Comparison of ENCODE assay signal across 26 cellular contexts in the genomic region with DNA sequence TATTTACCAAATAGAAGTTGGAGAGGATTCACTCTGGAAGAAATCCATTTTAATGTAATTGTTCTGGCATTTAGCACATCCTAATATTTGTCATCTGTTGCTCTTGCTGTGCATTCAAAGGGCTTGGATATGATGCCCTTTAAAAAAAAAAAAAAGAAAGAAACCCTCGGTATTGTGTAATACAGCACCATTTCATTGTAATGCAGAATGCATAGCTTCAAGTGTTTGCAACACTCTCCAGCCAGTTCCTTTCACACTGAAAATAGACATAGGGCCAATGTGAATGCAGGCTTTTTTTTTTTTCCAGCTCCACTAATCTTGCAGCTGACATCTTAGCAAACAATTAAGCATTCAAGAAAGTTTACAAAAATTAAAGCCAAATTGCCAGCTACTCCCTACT.
DNase-seq lines count a peak whose midpoint lies in the region; ATAC-seq lines count a peak whose summit lies in the region.
"Had no signal": no experiment of that assay in that cellular context is flagged by ENCODE, and none has a peak within 500 bp of the region (broad histone marks: within the 10 kb centered on the region; RNA-seq: fewer than 3 reads in every experiment).

No MANE protein-coding gene starts in this region.

- H3K4me3 ChIP-seq in neuronal stem cell (ENCODE audit: low read length in 2 of 2) = no peak overlapping the region
- no peak overlapping the region for H3K4me3 ChIP-seq in CD8-positive, alpha-beta memory T cell (ENCODE audit: low read length)
- H3K4me3 ChIP-seq: A549, K562, right atrium auricular region had no signal

- H3K27ac ChIP-seq in caudate nucleus (ENCODE audit: low read depth, low read length) (peak overlapping the region; percentile 16), neuronal stem cell (replicated peaks; ENCODE audit: low read length) (peak overlapping the region; percentile 42)
- H3K27ac ChIP-seq in CD8-positive, alpha-beta memory T cell (ENCODE audit: low read depth, low read length) = no peak overlapping the region
- H3K27ac ChIP-seq: A549, HL-60, right atrium auricular region had no signal

- no peaks in the 10 kb centered on the region for H3K4me1 Mint-ChIP-seq in naive thymus-derived CD8-positive, alpha-beta T cell
- H3K4me1 Mint-ChIP-seq in CD8-positive, alpha-beta memory T cell = no peaks in the 10 kb centered on the region
- H3K4me1 Mint-ChIP-seq: activated naive CD4-positive, alpha-beta T cell treated with anti-CD3 and anti-CD28 coated beads, Interleukin-2, amount 10 ng/mL, durations not matched to agents 7 days and 5 days; memory B cell had no signal

- H3K4me3 Mint-ChIP-seq in naive thymus-derived CD8-positive, alpha-beta T cell = no peak overlapping the region
- no peak overlapping the region for H3K4me3 Mint-ChIP-seq in CD8-positive, alpha-beta memory T cell
- H3K4me3 Mint-ChIP-seq: activated CD8-positive, alpha-beta T cell treated with anti-CD3 and anti-CD28 coated beads, Interleukin-2, amount 10 ng/mL, durations not matched to agents 7 days and 5 days; activated naive CD4-positive, alpha-beta T cell treated with anti-CD3 and anti-CD28 coated beads, Interleukin-2, amount 10 ng/mL, durations not matched to agents 7 days and 5 days; activated T-cell treated with anti-CD3 and anti-CD28 coated beads, Interleukin-2, amount 50 U/mL, for 24 hours; memory B cell had no signal

- no peak overlapping the region for H4K8ac ChIP-seq in neuronal stem cell (ENCODE audit: low read depth, low read length)

- no peaks in the 10 kb centered on the region for H3K36me3 ChIP-seq in neuronal stem cell (replicated peaks in 1 of 2; ENCODE audit: control insufficient read depth in 2 of 2, insufficient read depth in 2 of 2, low read length in 2 of 2)
- no peaks in the 10 kb centered on the region for H3K36me3 ChIP-seq in CD8-positive, alpha-beta memory T cell (ENCODE audit: insufficient read depth, low read length)
- H3K36me3 ChIP-seq: right atrium auricular region had no signal

- H3K27me3 Mint-ChIP-seq in naive thymus-derived CD8-positive, alpha-beta T cell = peaks cover 0 to 12% (median 0%) of the 10 kb centered on the region in 5 donors
- no peaks in the 10 kb centered on the region for H3K27me3 Mint-ChIP-seq in CD8-positive, alpha-beta memory T cell
- H3K27me3 Mint-ChIP-seq: activated naive CD4-positive, alpha-beta T cell treated with anti-CD3 and anti-CD28 coated beads, Interleukin-2, amount 10 ng/mL, durations not matched to agents 7 days and 5 days; activated T-cell treated with anti-CD3 and anti-CD28 coated beads, Interleukin-2, amount 50 U/mL, for 24 hours; memory B cell had no signal

- CTCF ChIA-PET in CD8-positive, alpha-beta memory T cell (lab: Charles Lee) = no interaction called here

- DNase-seq in NCI-H1417 (lab: John Stamatoyannopoulos, UW) (peak in 2 of 3 experiments; percentile 6 to 21), NCI-H1417 treated with DMSO at 0.1 percent for 48 hours (lab: John Stamatoyannopoulos, UW) (no peak), NCI-H128 (lab: John Stamatoyannopoulos, UW; ENCODE audit: unreplicated experiment) (peak; percentile 27), caudate nucleus (lab: John Stamatoyannopoulos, UW) (no peak), neuronal stem cell (ENCODE audit: low spot score) (no peak)
- no peak for DNase-seq in activated effector memory CD4-positive, alpha-beta T cell treated with anti-CD3 and anti-CD28 coated beads, Interleukin-2, amount 50 U/mL, for 16 hours
- no peak for DNase-seq in naive thymus-derived CD8-positive, alpha-beta T cell
- DNase-seq in CD8-positive, alpha-beta memory T cell = no peak
- DNase-seq: activated CD8-positive, alpha-beta T cell treated with anti-CD3 and anti-CD28 coated beads, Interleukin-2, amount 10 ng/mL, durations not matched to agents 7 days and 5 days; activated naive CD4-positive, alpha-beta T cell treated with anti-CD3 and anti-CD28 coated beads, Interleukin-2, amount 10 ng/mL, durations not matched to agents 7 days and 5 days; activated T-cell treated with anti-CD3 and anti-CD28 coated beads, Interleukin-2, amount 50 U/mL, for 24 hours; Calu3; cerebellar nuclear complex; effector CD4-positive, alpha-beta T cell; NCI-H2227 treated with DMSO at 0.1 percent for 48 hours; NK-92 treated with Interleukin-12 subunit alpha and Interleukin-12 subunit beta, amount 100 ng/mL, for 24 hours; substantia nigra; T-helper 9 cell had no signal

- no peak overlapping the region for H2AK5ac ChIP-seq in neuronal stem cell (ENCODE audit: low read depth, low read length)

- peaks cover 31 to 76% of the 10 kb centered on the region in 2 donors for H3K4me1 ChIP-seq in neuronal stem cell (ENCODE audit: control insufficient read depth in 2 of 2, insufficient read depth in 1 of 2, low read depth in 1 of 2, low read length in 2 of 2)
- no peaks in the 10 kb centered on the region for H3K4me1 ChIP-seq in CD8-positive, alpha-beta memory T cell (ENCODE audit: insufficient read depth, low read length)
- H3K4me1 ChIP-seq: A549, right atrium auricular region had no signal

- no peak overlapping the region for H3K9ac ChIP-seq in neuronal stem cell (ENCODE audit: low read depth, low read length, poor library complexity)

- no peaks in the 10 kb centered on the region for H3K79me1 ChIP-seq in neuronal stem cell (ENCODE audit: low read depth, low read length)

- H2BK15ac ChIP-seq in neuronal stem cell (ENCODE audit: low read length) = no peak overlapping the region

- H3K9me3 ChIP-seq in neuronal stem cell (replicated peaks in 1 of 2; ENCODE audit: control insufficient read depth in 2 of 2, insufficient read depth in 1 of 2, low read depth in 1 of 2, low read length in 2 of 2) = no peaks in the 10 kb centered on the region
- H3K9me3 ChIP-seq in CD8-positive, alpha-beta memory T cell (ENCODE audit: low read length) = no peaks in the 10 kb centered on the region
- H3K9me3 ChIP-seq: A549, right atrium auricular region had no signal

- POLR2A ChIA-PET in naive thymus-derived CD8-positive, alpha-beta T cell (lab: Charles Lee) = no interaction called here
- POLR2A ChIA-PET in CD8-positive, alpha-beta memory T cell (lab: Charles Lee) = no interaction called here

- no peak overlapping the region for H3K4me2 ChIP-seq in neuronal stem cell (ENCODE audit: insufficient read depth, low read length, poor library complexity, severe bottlenecking)
- H3K4me2 ChIP-seq: A549 had no signal

- no peak overlapping the region for H3K27ac Mint-ChIP-seq in naive thymus-derived CD8-positive, alpha-beta T cell
- no peak overlapping the region for H3K27ac Mint-ChIP-seq in CD8-positive, alpha-beta memory T cell
- H3K27ac Mint-ChIP-seq: activated CD8-positive, alpha-beta T cell treated with anti-CD3 and anti-CD28 coated beads, Interleukin-2, amount 10 ng/mL, durations not matched to agents 7 days and 5 days; activated naive CD4-positive, alpha-beta T cell treated with anti-CD3 and anti-CD28 coated beads, Interleukin-2, amount 10 ng/mL, durations not matched to agents 7 days and 5 days; activated T-cell treated with anti-CD3 and anti-CD28 coated beads, Interleukin-2, amount 50 U/mL, for 24 hours; memory B cell had no signal

- ATAC-seq in naive thymus-derived CD8-positive, alpha-beta T cell = no peak
- ATAC-seq: A549; activated CD4-positive, CD25-positive, alpha-beta regulatory T cell treated with anti-CD3 and anti-CD28 coated beads, Interleukin-2, amount 50 U/mL, for 24 hours; activated CD8-positive, alpha-beta T cell treated with anti-CD3 and anti-CD28 coated beads, Interleukin-2, amount 10 ng/mL, durations not matched to agents 7 days and 5 days; esophagus mucosa; K562; SK-N-SH treated with all-trans-retinoic acid at 6 μM for 48 hours had no signal

- no peak overlapping the region for H3K14ac ChIP-seq in neuronal stem cell (ENCODE audit: low read length)

- H3K9me3 Mint-ChIP-seq in naive thymus-derived CD8-positive, alpha-beta T cell = peaks cover 0 to 2% (median 0%) of the 10 kb centered on the region in 9 donors
- peaks cover 0 to 5% (median 0%) of the 10 kb centered on the region in 5 donors for H3K9me3 Mint-ChIP-seq in CD8-positive, alpha-beta memory T cell
- H3K9me3 Mint-ChIP-seq: activated naive CD4-positive, alpha-beta T cell treated with anti-CD3 and anti-CD28 coated beads, Interleukin-2, amount 10 ng/mL, durations not matched to agents 7 days and 5 days; activated T-cell treated with anti-CD3 and anti-CD28 coated beads, Interleukin-2, amount 50 U/mL, for 24 hours; memory B cell had no signal

- H3K27me3 ChIP-seq in neuronal stem cell (ENCODE audit: control insufficient read depth in 3 of 3, insufficient read depth in 3 of 3, low read depth in 1 of 3, low read length in 3 of 3) = no peaks in the 10 kb centered on the region
- no peaks in the 10 kb centered on the region for H3K27me3 ChIP-seq in CD8-positive, alpha-beta memory T cell (ENCODE audit: insufficient read depth, low read length, poor library complexity, severe bottlenecking)
- H3K27me3 ChIP-seq: right atrium auricular region had no signal

- H3K23ac ChIP-seq in neuronal stem cell (ENCODE audit: low read depth, low read length, poor library complexity) = no peak overlapping the region

- no peak overlapping the region for H2AFZ ChIP-seq in neuronal stem cell (ENCODE audit: low read length)

- no peak overlapping the region for H2BK120ac ChIP-seq in neuronal stem cell (ENCODE audit: low read depth, low read length)

- H2BK5ac ChIP-seq in neuronal stem cell (ENCODE audit: low read length) = no peak overlapping the region

- no peak overlapping the region for H2BK12ac ChIP-seq in neuronal stem cell (ENCODE audit: low read length)

- no peaks in the 10 kb centered on the region for H3K36me3 Mint-ChIP-seq in naive thymus-derived CD8-positive, alpha-beta T cell
- H3K36me3 Mint-ChIP-seq in CD8-positive, alpha-beta memory T cell = no peaks in the 10 kb centered on the region
- H3K36me3 Mint-ChIP-seq: activated naive CD4-positive, alpha-beta T cell treated with anti-CD3 and anti-CD28 coated beads, Interleukin-2, amount 10 ng/mL, durations not matched to agents 7 days and 5 days; memory B cell had no signal

- H4K91ac ChIP-seq in neuronal stem cell (ENCODE audit: low read depth, low read length, poor library complexity) = no peak overlapping the region

- no peak overlapping the region for H3K18ac ChIP-seq in neuronal stem cell (ENCODE audit: low read length)

- no peak overlapping the region for H3K4ac ChIP-seq in neuronal stem cell (ENCODE audit: low read length)

- no CpG with 5 or more reads among the region's 1 CpG for WGBS in neuronal stem cell (ENCODE audit: extremely low coverage in 2 of 2, insufficient read length in 2 of 2, insufficient replicate concordance in 1 of 2), 2 donors

Comparison
In these comparisons a context has a peak if more than half of its experiments do, and no peak if none do; other contexts are left out.
1. DNase-seq: peak in NCI-H1417 (2 of 3) and NCI-H128 (single experiment); none in NCI-H1417 treated with DMSO at 0.1 percent for 48 hours (single experiment), caudate nucleus (0 of 61), neuronal stem cell (single experiment), activated effector memory CD4-positive, alpha-beta T cell treated with anti-CD3 and anti-CD28 coated beads, Interleukin-2, amount 50 U/mL, for 16 hours (single experiment), naive thymus-derived CD8-positive, alpha-beta T cell (0 of 10) and CD8-positive, alpha-beta memory T cell (0 of 5).